1 cellular context compared by ENCODE assay signal in the genomic region with DNA sequence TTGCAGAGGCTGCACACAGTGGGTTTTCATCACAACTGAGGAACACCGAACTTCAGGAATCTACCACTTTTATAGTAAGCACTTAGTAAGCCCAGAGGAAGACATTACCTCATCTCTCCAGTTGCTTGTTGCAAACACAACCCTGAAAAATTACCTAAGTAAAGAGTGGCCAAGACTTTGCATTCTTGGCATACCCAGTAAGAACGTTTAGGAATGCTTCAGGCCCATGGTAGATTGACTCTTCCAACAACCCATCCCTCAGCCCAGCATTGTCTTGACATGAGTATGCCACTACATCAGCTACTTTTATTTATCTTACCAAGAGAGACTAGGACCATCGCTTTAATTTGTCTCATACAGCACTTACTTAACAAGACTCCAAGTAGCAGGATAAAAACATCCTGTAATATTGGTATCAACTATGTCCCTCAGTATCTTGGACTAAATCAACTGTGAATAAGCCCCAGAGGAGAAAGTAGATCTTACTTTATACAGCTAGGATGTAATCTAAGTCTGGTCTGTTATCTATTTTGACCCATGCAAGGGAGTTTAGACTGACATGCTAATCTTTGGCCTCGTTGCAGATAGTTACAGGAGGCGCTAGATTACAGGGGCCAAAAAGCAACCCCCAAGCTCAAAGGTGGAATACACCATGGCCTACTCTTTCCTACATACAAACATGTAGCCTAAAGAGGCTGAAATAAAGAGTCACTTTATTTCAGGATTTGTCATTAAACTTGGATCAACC.
TF ChIP-seq lines count a peak whose summit lies in the region.

No MANE protein-coding gene starts in this region.

TF ChIP-seq in WTC11, 78 proteins besides CTCF, POLR2A, EP300 and RAD21 (continued from another document):
- TF ChIP-seq, protein P1, sequence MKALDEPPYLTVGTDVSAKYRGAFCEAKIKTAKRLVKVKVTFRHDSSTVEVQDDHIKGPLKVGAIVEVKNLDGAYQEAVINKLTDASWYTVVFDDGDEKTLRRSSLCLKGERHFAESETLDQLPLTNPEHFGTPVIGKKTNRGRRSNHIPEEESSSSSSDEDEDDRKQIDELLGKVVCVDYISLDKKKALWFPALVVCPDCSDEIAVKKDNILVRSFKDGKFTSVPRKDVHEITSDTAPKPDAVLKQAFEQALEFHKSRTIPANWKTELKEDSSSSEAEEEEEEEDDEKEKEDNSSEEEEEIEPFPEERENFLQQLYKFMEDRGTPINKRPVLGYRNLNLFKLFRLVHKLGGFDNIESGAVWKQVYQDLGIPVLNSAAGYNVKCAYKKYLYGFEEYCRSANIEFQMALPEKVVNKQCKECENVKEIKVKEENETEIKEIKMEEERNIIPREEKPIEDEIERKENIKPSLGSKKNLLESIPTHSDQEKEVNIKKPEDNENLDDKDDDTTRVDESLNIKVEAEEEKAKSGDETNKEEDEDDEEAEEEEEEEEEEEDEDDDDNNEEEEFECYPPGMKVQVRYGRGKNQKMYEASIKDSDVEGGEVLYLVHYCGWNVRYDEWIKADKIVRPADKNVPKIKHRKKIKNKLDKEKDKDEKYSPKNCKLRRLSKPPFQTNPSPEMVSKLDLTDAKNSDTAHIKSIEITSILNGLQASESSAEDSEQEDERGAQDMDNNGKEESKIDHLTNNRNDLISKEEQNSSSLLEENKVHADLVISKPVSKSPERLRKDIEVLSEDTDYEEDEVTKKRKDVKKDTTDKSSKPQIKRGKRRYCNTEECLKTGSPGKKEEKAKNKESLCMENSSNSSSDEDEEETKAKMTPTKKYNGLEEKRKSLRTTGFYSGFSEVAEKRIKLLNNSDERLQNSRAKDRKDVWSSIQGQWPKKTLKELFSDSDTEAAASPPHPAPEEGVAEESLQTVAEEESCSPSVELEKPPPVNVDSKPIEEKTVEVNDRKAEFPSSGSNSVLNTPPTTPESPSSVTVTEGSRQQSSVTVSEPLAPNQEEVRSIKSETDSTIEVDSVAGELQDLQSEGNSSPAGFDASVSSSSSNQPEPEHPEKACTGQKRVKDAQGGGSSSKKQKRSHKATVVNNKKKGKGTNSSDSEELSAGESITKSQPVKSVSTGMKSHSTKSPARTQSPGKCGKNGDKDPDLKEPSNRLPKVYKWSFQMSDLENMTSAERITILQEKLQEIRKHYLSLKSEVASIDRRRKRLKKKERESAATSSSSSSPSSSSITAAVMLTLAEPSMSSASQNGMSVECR (CRISPR knock-in tag; IDR thresholded peaks at IDR 0.05; ENCODE audit: borderline replicate concordance) = no peak
- TF ChIP-seq ATF1 (CRISPR knock-in tag; IDR thresholded peaks at IDR 0.05) (no peak), FOXP1 (CRISPR knock-in tag; IDR thresholded peaks at IDR 0.05; ENCODE audit: borderline replicate concordance) (no peak), ZNF317 (CRISPR knock-in tag; IDR thresholded peaks at IDR 0.05; ENCODE audit: borderline replicate concordance, low read depth) (no peak), EMX1 (CRISPR knock-in tag; IDR thresholded peaks at IDR 0.05) (no peak), OVOL2 (CRISPR knock-in tag; IDR thresholded peaks at IDR 0.05; ENCODE audit: borderline replicate concordance) (no peak), CREM (CRISPR knock-in tag; IDR thresholded peaks at IDR 0.05) (no peak), MYBL2 (CRISPR knock-in tag; IDR thresholded peaks at IDR 0.05) (no peak), CREB1 (CRISPR knock-in tag; IDR thresholded peaks at IDR 0.05) (no peak)
- TF ChIP-seq, protein P2, sequence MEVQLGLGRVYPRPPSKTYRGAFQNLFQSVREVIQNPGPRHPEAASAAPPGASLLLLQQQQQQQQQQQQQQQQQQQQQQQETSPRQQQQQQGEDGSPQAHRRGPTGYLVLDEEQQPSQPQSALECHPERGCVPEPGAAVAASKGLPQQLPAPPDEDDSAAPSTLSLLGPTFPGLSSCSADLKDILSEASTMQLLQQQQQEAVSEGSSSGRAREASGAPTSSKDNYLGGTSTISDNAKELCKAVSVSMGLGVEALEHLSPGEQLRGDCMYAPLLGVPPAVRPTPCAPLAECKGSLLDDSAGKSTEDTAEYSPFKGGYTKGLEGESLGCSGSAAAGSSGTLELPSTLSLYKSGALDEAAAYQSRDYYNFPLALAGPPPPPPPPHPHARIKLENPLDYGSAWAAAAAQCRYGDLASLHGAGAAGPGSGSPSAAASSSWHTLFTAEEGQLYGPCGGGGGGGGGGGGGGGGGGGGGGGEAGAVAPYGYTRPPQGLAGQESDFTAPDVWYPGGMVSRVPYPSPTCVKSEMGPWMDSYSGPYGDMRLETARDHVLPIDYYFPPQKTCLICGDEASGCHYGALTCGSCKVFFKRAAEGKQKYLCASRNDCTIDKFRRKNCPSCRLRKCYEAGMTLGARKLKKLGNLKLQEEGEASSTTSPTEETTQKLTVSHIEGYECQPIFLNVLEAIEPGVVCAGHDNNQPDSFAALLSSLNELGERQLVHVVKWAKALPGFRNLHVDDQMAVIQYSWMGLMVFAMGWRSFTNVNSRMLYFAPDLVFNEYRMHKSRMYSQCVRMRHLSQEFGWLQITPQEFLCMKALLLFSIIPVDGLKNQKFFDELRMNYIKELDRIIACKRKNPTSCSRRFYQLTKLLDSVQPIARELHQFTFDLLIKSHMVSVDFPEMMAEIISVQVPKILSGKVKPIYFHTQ (CRISPR knock-in tag; IDR thresholded peaks at IDR 0.05) = no peak
